Comparison of ENCODE assay signal across 7 cellular contexts in genomic region chr17:45162022-45162687, GRCh38. TPM values are rescaled to one million over a fixed set of nuclear protein-coding genes. Genes with fewer than 3 reads are reported as not detected.
DNase-seq lines count a peak whose midpoint lies in the region; ATAC-seq, FAIRE-seq and TF ChIP-seq lines count a peak whose summit lies in the region.

No MANE protein-coding gene starts in this region.

- H3K4me3 ChIP-seq in IMR-90 (ENCODE audit: insufficient read depth, low read depth, low read length) (peak overlapping the region; percentile 21), astrocyte of the cerebellum (ENCODE audit: low read depth, low read length) (peak overlapping the region; percentile 98), kidney (ENCODE audit: low read length in 2 of 2) (peak overlapping the region; percentile 72 to 84), suprapubic skin (peak overlapping the region; percentile 92)

- H3K9me3 ChIP-seq in IMR-90 (ENCODE audit: control insufficient read depth, insufficient read depth, low read length) (no peaks in the 10 kb centered on the region), kidney (ENCODE audit: control insufficient read depth in 1 of 2, low read length in 2 of 2) (no peaks in the 10 kb centered on the region), suprapubic skin (no peaks in the 10 kb centered on the region)

- H2BK120ac ChIP-seq in IMR-90 (ENCODE audit: low read depth, low read length) = peak overlapping the region; percentile 2; the same call in 1 of the 2 replicates

- peak overlapping the region; percentile 26 for H3K23ac ChIP-seq in IMR-90 (ENCODE audit: low read depth, low read length)

- peak overlapping the region; percentile 45 for H3K4ac ChIP-seq in IMR-90 (ENCODE audit: low read depth, low read length)

- WGBS in IMR-90 (ENCODE audit: extremely low coverage in 2 of 2, insufficient read length in 1 of 2), 2 experiments = 58% methylated on average over 2 of the region's 9 CpGs; no CpG with 5 or more reads in 1 of the 2 experiments
- WGBS in suprapubic skin = 62% methylated on average over 4 of the region's 9 CpGs

- H3K9ac ChIP-seq in IMR-90 (ENCODE audit: low read depth, low read length) = peak overlapping the region; percentile 64
- H3K9ac ChIP-seq in kidney (ENCODE audit: low read length in 2 of 2) = peak overlapping the region; percentile 0 to 25

- CTCF ChIA-PET in IMR-90 (lab: Yijun Ruan, JAX) = interaction anchor here (1.2 to 3.8 kb wide), 4 partner anchors 9 to 27 kb away, joined by 4 to 18 read pairs (median 8); partner anchors contain the start of gene ACBD4

- TF ChIP-seq RAD21 in IMR-90 (IDR thresholded peaks at IDR 0.05; ENCODE audit: low read length) = no peak

- no peak for FAIRE-seq in kidney (lab: Jason Lieb, UNC)

- H2BK20ac ChIP-seq in IMR-90 (ENCODE audit: low read depth, low read length) = 0 out of 2 replicates have a peak overlapping the region, but pooled peaks have one; percentile 3

- TF ChIP-seq CTCF in IMR-90 (conservative IDR thresholded peaks at IDR 0.05; ENCODE audit: low read depth, low read length) (no peak), astrocyte of the cerebellum (IDR thresholded peaks at IDR 0.05; ENCODE audit: low read depth, low read length, missing control alignments) (no peak), kidney (IDR thresholded peaks at IDR 0.05; ENCODE audit: borderline replicate concordance, extremely low read depth, insufficient read depth) (no peak), suprapubic skin (IDR thresholded peaks at IDR 0.05) (no peak), GM13976 (IDR thresholded peaks at IDR 0.05; ENCODE audit: borderline replicate concordance, control extremely low read depth, extremely low read depth, insufficient read depth, missing control alignments) (no peak)

- POLR2A ChIA-PET in IMR-90 (lab: Charles Lee; ENCODE audit: unreplicated experiment) = interaction anchor here (0.7 to 3.1 kb wide), 3 partner anchors 10 to 247 kb away, joined by 3 to 53 read pairs (median 6); partner anchors contain the start of gene HEXIM1

- H3K56ac ChIP-seq in IMR-90 (ENCODE audit: extremely low read depth, insufficient read depth, low read length) = peak overlapping the region; percentile 23

- peak overlapping the region; percentile 93 for H2AFZ ChIP-seq in IMR-90 (replicated peaks; ENCODE audit: low read length, poor library complexity)

- peak overlapping the region; percentile 85 for H3K4me2 ChIP-seq in IMR-90 (ENCODE audit: low read depth, low read length)

- no peak overlapping the region for H2BK15ac ChIP-seq in IMR-90 (ENCODE audit: low read depth, low read length)

- peaks cover 6% of the 10 kb centered on the region for H4K20me1 ChIP-seq in IMR-90 (ENCODE audit: insufficient read depth, low read length)

- peaks cover 19% of the 10 kb centered on the region for H3K9me1 ChIP-seq in IMR-90 (ENCODE audit: insufficient read depth, low read length)

- H2AK9ac ChIP-seq in IMR-90 (replicated peaks; ENCODE audit: low read depth, low read length, poor library complexity) = peak overlapping the region; percentile 78

- H3K4me1 ChIP-seq in IMR-90 (ENCODE audit: control insufficient read depth, insufficient read depth, low read length) = peaks cover 17% of the 10 kb centered on the region
- H3K4me1 ChIP-seq in kidney (ENCODE audit: control insufficient read depth in 1 of 2, insufficient read depth in 1 of 2, low read depth in 1 of 2, low read length in 2 of 2) = peaks cover 14 to 23% of the 10 kb centered on the region in 2 donors
- peaks cover 39% of the 10 kb centered on the region for H3K4me1 ChIP-seq in suprapubic skin

- H4K91ac ChIP-seq in IMR-90 (ENCODE audit: insufficient read depth, low read depth, low read length) = peak overlapping the region; percentile 74

- dilution Hi-C loops in IMR-90 (cut with HindIII; ENCODE audit: low sequenced_read_pairs, unreplicated experiment) = no loop called here

- peak overlapping the region; percentile 60 to 97 for H4K8ac ChIP-seq in IMR-90 (ENCODE audit: low read depth in 2 of 2, low read length in 2 of 2)

- H3K36me3 ChIP-seq in IMR-90 (ENCODE audit: control insufficient read depth, insufficient read depth, low read length) = no peaks in the 10 kb centered on the region
- H3K36me3 ChIP-seq in kidney (ENCODE audit: control insufficient read depth in 1 of 2, insufficient read depth in 2 of 2, low read length in 2 of 2) = peaks cover 0 to 5% of the 10 kb centered on the region in 2 donors
- H3K36me3 ChIP-seq in suprapubic skin = no peaks in the 10 kb centered on the region

- BruUV-seq in IMR-90 (replicated peaks; lab: Mats Ljungman, UMichigan) = no TSS peak

- TF ChIP-seq EP300 in suprapubic skin (IDR thresholded peaks at IDR 0.05) = no peak

- H3K27me3 ChIP-seq in IMR-90 (ENCODE audit: control insufficient read depth, insufficient read depth, low read length) = no peaks in the 10 kb centered on the region
- H3K27me3 ChIP-seq in suprapubic skin = no peaks in the 10 kb centered on the region

- TF ChIP-seq POLR2A in IMR-90 (IDR thresholded peaks at IDR 0.05; ENCODE audit: low read depth, low read length) (no peak), suprapubic skin (IDR thresholded peaks at IDR 0.05) (no peak)

- H3K18ac ChIP-seq in IMR-90 (ENCODE audit: low read depth, low read length) = peak overlapping the region; percentile 17; the same call in 1 of the 2 replicates

- H2BK5ac ChIP-seq in IMR-90 (ENCODE audit: low read depth, low read length, poor library complexity, severe bottlenecking) = peak overlapping the region; percentile 61

- in situ Hi-C loops in IMR-90 (cut with MboI; ENCODE audit: low sequenced_read_pairs) = no loop called here
- in situ Hi-C loops in astrocyte of the cerebellum (cut with HindIII; ENCODE audit: low sequenced_read_pairs) = no loop called here
- in situ Hi-C loops in GM13976 (cut with MboI; ENCODE audit: low sequenced_read_pairs, unreplicated experiment) = no loop called here

- peak overlapping the region; percentile 55 for H3K27ac ChIP-seq in IMR-90 (ENCODE audit: insufficient read depth, low read length)
- peak overlapping the region; percentile 14 to 34 for H3K27ac ChIP-seq in kidney (ENCODE audit: low read depth in 2 of 2, low read length in 2 of 2)
- H3K27ac ChIP-seq in suprapubic skin = no peak overlapping the region

- peak overlapping the region; percentile 72 for H3K14ac ChIP-seq in IMR-90 (replicated peaks; ENCODE audit: low read depth, low read length)

- peaks cover 5 to 44% of the 10 kb centered on the region in 2 experiments; a peak in 3 of 4 replicates for H3K79me1 ChIP-seq in IMR-90 (ENCODE audit: low read depth in 1 of 2, low read length in 2 of 2)

- ATAC-seq in IMR-90 (ENCODE audit: low read depth) (no peak), HG02571 (IDR thresholded peaks at IDR 0.05; ENCODE audit: unreplicated experiment) (no peak)

- DNase-seq in IMR-90 = no peak
- no peak for DNase-seq in astrocyte of the cerebellum (ENCODE audit: low read depth)
- DNase-seq in kidney = peak; percentile 82
- DNase-seq in suprapubic skin (ENCODE audit: low spot score in 2 of 2) = no peak
- DNase-seq in effector CD4-positive, alpha-beta T cell = no peak
- DNase-seq in GM13976 (ENCODE audit: low spot score) = no peak

- peak overlapping the region; percentile 82 for H4K5ac ChIP-seq in IMR-90 (ENCODE audit: low read depth, low read length)

- intact Hi-C loops in IMR-90 (cut with micrococcal nuclease) (no loop called here), kidney (cut with DNase I) (no loop called here)

- peak overlapping the region; percentile 86 for H2AK5ac ChIP-seq in IMR-90 (ENCODE audit: low read depth, low read length)

TF ChIP-seq in IMR-90, 13 proteins besides CTCF, POLR2A, EP300 and RAD21 (continues in another document):
- TF ChIP-seq RCOR1 (IDR thresholded peaks at IDR 0.05; ENCODE audit: insufficient replicate concordance, low read length) (no peak), CEBPB (IDR thresholded peaks at IDR 0.05; ENCODE audit: low read depth, low read length) (no peak), RFX5 (IDR thresholded peaks at IDR 0.05; ENCODE audit: low read depth, low read length) (no peak)

RNA-seq across cellular contexts. Expression of gene HEXIM2, which starts 0.5 kb away (rescaled TPM):
- total RNA-seq in IMR-90 (2012; rRNA removed) (5.6 and 6.1 TPM in 2 replicates), kidney (6.2 TPM), suprapubic skin (10 to 100 TPM in 1 of 4 donors, 1 to 10 TPM in 3; 2.2 to 10.4 (median 4.4) TPM)
- polyA plus RNA-seq in IMR-90 (2012; rRNA removed) (4.5 TPM in 2 replicates), kidney (ENCODE audit: insufficient read depth, low read depth, low replicate concordance) (29.1 TPM)
- 5.2 and 10.6 TPM in 2 replicates for polyA plus RNA-seq in IMR-90 (2012; cell fraction: cytosol; rRNA removed)
- 2.9 and 6.9 TPM in 2 replicates for polyA plus RNA-seq in IMR-90 (2012; cell fraction: nucleus; rRNA removed; ENCODE audit: low replicate concordance)

RNA-seq across cellular contexts. Expression of gene HEXIM1, which starts 13.9 kb away (rescaled TPM):
- total RNA-seq in IMR-90 (2012; rRNA removed) (5.9 and 8.6 TPM in 2 replicates), kidney (34.7 TPM), suprapubic skin (10 to 100 TPM; 23.1 to 35.6 (median 27.8) TPM)
- polyA plus RNA-seq in IMR-90 (2012; rRNA removed) (14.5 TPM in 2 replicates), kidney (ENCODE audit: insufficient read depth, low read depth, low replicate concordance) (25.0 TPM)
- 13.5 and 13.8 TPM in 2 replicates for polyA plus RNA-seq in IMR-90 (2012; cell fraction: cytosol; rRNA removed)
- 8.5 and 12.5 TPM in 2 replicates for polyA plus RNA-seq in IMR-90 (2012; cell fraction: nucleus; rRNA removed; ENCODE audit: low replicate concordance)

RNA-seq across cellular contexts. Expression of gene ACBD4, which starts 26.7 kb away (rescaled TPM):
- total RNA-seq in IMR-90 (2012; rRNA removed) (1.7 and 2.3 TPM in 2 replicates), kidney (19.2 TPM), suprapubic skin (10 to 100 TPM in 2 of 4 donors, 1 to 10 TPM in 2; 6.2 to 37.7 (median 10.9) TPM)
- polyA plus RNA-seq in IMR-90 (2012; rRNA removed) (5.7 and 6.1 TPM in 2 replicates), kidney (ENCODE audit: insufficient read depth, low read depth, low replicate concordance) (46.3 TPM)
- 4.5 and 5.5 TPM in 2 replicates for polyA plus RNA-seq in IMR-90 (2012; cell fraction: cytosol; rRNA removed)
- polyA plus RNA-seq in IMR-90 (2012; cell fraction: nucleus; rRNA removed; ENCODE audit: low replicate concordance) = 29.9 and 39.6 TPM in 2 replicates

RNA-seq across cellular contexts. Expression of gene PLCD3, which starts 29.8 kb away (rescaled TPM):
- total RNA-seq in IMR-90 (2012; rRNA removed) (5.3 and 5.6 TPM in 2 replicates), kidney (111 TPM), suprapubic skin (10 to 100 TPM; 44.7 to 87.1 (median 58.3) TPM)
- polyA plus RNA-seq in IMR-90 (2012; rRNA removed) (36.6 and 39.0 TPM in 2 replicates), kidney (ENCODE audit: insufficient read depth, low read depth, low replicate concordance) (14.8 TPM)
- 14.8 and 45.8 TPM in 2 replicates for polyA plus RNA-seq in IMR-90 (2012; cell fraction: cytosol; rRNA removed)
- 35.9 and 73.0 TPM in 2 replicates for polyA plus RNA-seq in IMR-90 (2012; cell fraction: nucleus; rRNA removed; ENCODE audit: low replicate concordance)

RNA-seq across cellular contexts. Expression of gene FMNL1, which starts 59.5 kb away (rescaled TPM):
- total RNA-seq in IMR-90 (2012; rRNA removed) = 0.36 and 0.56 TPM in 2 replicates
- 1.4 and 2.3 TPM in 2 replicates for polyA plus RNA-seq in IMR-90 (2012; rRNA removed)
- polyA plus RNA-seq in IMR-90 (2012; cell fraction: cytosol; rRNA removed) = 4.2 and 5.3 TPM in 2 replicates
- polyA plus RNA-seq in IMR-90 (2012; cell fraction: nucleus; rRNA removed; ENCODE audit: low replicate concordance) = 10.8 and 12.1 TPM in 2 replicates
- 32.9 TPM for total RNA-seq in kidney
- polyA plus RNA-seq in kidney (ENCODE audit: insufficient read depth, low read depth, low replicate concordance) = 2.3 TPM
- total RNA-seq in suprapubic skin = 10 to 100 TPM in 1 of 4 donors, 1 to 10 TPM in 3; 5.9 to 14.6 (median 8.0) TPM

Comparison
In these comparisons a context has a peak if more than half of its experiments do, and no peak if none do; other contexts are left out.
1. H3K4me3 ChIP-seq: peak in every context shown above with its lines; median percentile 98 in astrocyte of the cerebellum; 92 in suprapubic skin; 78 in kidney; 21 in IMR-90.